ENCODE assay signal across 18 cellular contexts in the genomic region with DNA sequence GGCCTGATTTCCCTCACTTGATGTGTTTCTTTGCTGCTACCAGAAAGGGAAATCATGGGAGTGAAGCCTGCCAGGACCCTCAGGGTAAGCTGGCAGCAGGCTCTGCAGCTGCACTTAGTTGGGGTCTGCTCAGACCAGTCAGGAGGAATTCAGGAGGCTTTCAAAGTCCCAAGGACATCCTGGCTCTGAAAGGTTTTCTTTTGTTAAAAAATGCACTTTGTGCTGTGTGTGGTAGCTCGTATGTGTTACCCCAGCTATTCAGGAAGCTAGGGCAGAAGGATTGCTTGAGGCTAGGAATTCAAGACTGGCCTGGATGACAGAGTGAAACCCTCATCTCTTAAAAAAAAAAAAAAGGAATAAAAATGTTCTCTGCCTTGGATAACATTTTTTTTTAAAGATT.
DNase-seq lines count a peak whose midpoint lies in the region; ATAC-seq and TF ChIP-seq lines count a peak whose summit lies in the region.
"Had no signal": no experiment of that assay in that cellular context is flagged by ENCODE, and none has a peak within 500 bp of the region (broad histone marks: within the 10 kb centered on the region; RNA-seq: fewer than 3 reads in every experiment).

No MANE protein-coding gene starts in this region.

- intact Hi-C loops in psoas muscle (cut with DNase I), result no loop called here

- peak overlapping the region; percentile 33; the same call in 1 of the 2 replicates for H2AFZ ChIP-seq in GM23338
- H2AFZ ChIP-seq in hepatocyte, result no peak overlapping the region
- H2AFZ ChIP-seq: GM23248 had no signal

- WGBS in hepatocyte (ENCODE audit: low lambda C conversion rate, missing lambda C conversion rate), result 47% methylated on average over 1 of the region's 1 CpG
- 57% methylated on average over 1 of the region's 1 CpG; no CpG with 5 or more reads in 1 of the 2 experiments for WGBS in mesodermal cell (ENCODE audit: insufficient coverage in 2 of 2), 2 experiments
- WGBS in psoas muscle, 3 donors, result 64 to 72% (median 69%) methylated on average over 1 of the region's 1 CpG

- H3K27ac ChIP-seq in GM23338 (ENCODE audit: low read depth), result no peak overlapping the region
- peak overlapping the region; percentile 47 for H3K27ac ChIP-seq in hepatocyte
- H3K27ac ChIP-seq in mesodermal cell (ENCODE audit: low read depth, low read length, severe bottlenecking), result peak overlapping the region; percentile 31
- no peak overlapping the region for H3K27ac ChIP-seq in psoas muscle
- H3K27ac ChIP-seq: C4-2B, GM23248 had no signal

- no peaks in the 10 kb centered on the region for H3K36me3 Mint-ChIP-seq in GM23338 (ENCODE audit: low read depth)
- H3K36me3 Mint-ChIP-seq: IgD-negative memory B cell had no signal

- H3K27ac Mint-ChIP-seq in GM23338, result no peak overlapping the region
- H3K27ac Mint-ChIP-seq: CD4-positive, alpha-beta T cell; HFFc6; IgD-negative memory B cell had no signal

- H3K79me2 ChIP-seq in GM23338 (replicated peaks; ENCODE audit: insufficient read depth) (no peaks in the 10 kb centered on the region), hepatocyte (no peaks in the 10 kb centered on the region)

- H3K4me1 Mint-ChIP-seq in GM23338, result peaks cover 12% of the 10 kb centered on the region; the same call in 2 of the 3 replicates
- H3K4me1 Mint-ChIP-seq: IgD-negative memory B cell had no signal

- H3K36me3 ChIP-seq in GM23338 (ENCODE audit: insufficient read depth) (no peaks in the 10 kb centered on the region), NT2/D1 (ENCODE audit: insufficient read depth, insufficient read length, low read length) (no peaks in the 10 kb centered on the region), hepatocyte (replicated peaks; ENCODE audit: insufficient read depth, low read depth) (no peaks in the 10 kb centered on the region), mesodermal cell (ENCODE audit: control insufficient read depth, insufficient read depth, low read length) (no peaks in the 10 kb centered on the region), psoas muscle (ENCODE audit: insufficient read depth in 1 of 2, low read depth in 1 of 2) (no peaks in the 10 kb centered on the region)

- H4K20me1 ChIP-seq in GM23338 (replicated peaks; ENCODE audit: insufficient read depth), result no peaks in the 10 kb centered on the region
- H4K20me1 ChIP-seq in hepatocyte (ENCODE audit: insufficient read depth, poor library complexity, severe bottlenecking), result no peaks in the 10 kb centered on the region

- no peak overlapping the region for H3K4me2 ChIP-seq in GM23338
- H3K4me2 ChIP-seq in hepatocyte, result no peak overlapping the region

- ATAC-seq in GM23338 (peak; percentile 47), psoas muscle (no peak)
- ATAC-seq: HCT116, HepG2 had no signal

- no peaks in the 10 kb centered on the region for H3K27me3 Mint-ChIP-seq in GM23338 (ENCODE audit: insufficient read depth, low read depth, poor library complexity)

- H3K27me3 ChIP-seq in GM23338 (ENCODE audit: insufficient read depth) (no peaks in the 10 kb centered on the region), NT2/D1 (ENCODE audit: insufficient read depth, insufficient read length) (no peaks in the 10 kb centered on the region), hepatocyte (no peaks in the 10 kb centered on the region), psoas muscle (ENCODE audit: insufficient read depth in 3 of 3, low read length in 2 of 3) (no peaks in the 10 kb centered on the region)

- TF ChIP-seq CTCF in GM23338 (conservative IDR thresholded peaks at IDR 0.05; ENCODE audit: low read depth in 2 of 2), result no peak
- TF ChIP-seq CTCF in hepatocyte (IDR thresholded peaks at IDR 0.05; ENCODE audit: poor library complexity), result no peak
- TF ChIP-seq CTCF in psoas muscle (IDR thresholded peaks at IDR 0.05), result no peak

- no peaks in the 10 kb centered on the region for H3F3A ChIP-seq in GM23338 (replicated peaks; ENCODE audit: low read depth)

- H3K4me1 ChIP-seq in GM23338 (ENCODE audit: insufficient read depth) (no peaks in the 10 kb centered on the region), NT2/D1 (ENCODE audit: insufficient read depth, insufficient read length) (peaks cover 6% of the 10 kb centered on the region), hepatocyte (ENCODE audit: insufficient read depth) (peaks cover 14% of the 10 kb centered on the region), mesodermal cell (ENCODE audit: control insufficient read depth, insufficient read depth, low read length, poor library complexity, severe bottlenecking) (peaks cover 2% of the 10 kb centered on the region), psoas muscle (no peaks in the 10 kb centered on the region)
- H3K4me1 ChIP-seq: Caco-2 had no signal

- no peak overlapping the region for H3K4me3 ChIP-seq in GM23338
- H3K4me3 ChIP-seq in NT2/D1 (ENCODE audit: insufficient read length, low read depth), result no peak overlapping the region
- H3K4me3 ChIP-seq in hepatocyte, result no peak overlapping the region
- H3K4me3 ChIP-seq in mesodermal cell (ENCODE audit: extremely low read depth, insufficient read depth, low read length, poor library complexity, severe bottlenecking), result no peak overlapping the region
- no peak overlapping the region for H3K4me3 ChIP-seq in psoas muscle
- H3K4me3 ChIP-seq: GM23248 had no signal

- H3K9me3 ChIP-seq in NT2/D1 (ENCODE audit: insufficient read depth, low read length) (no peaks in the 10 kb centered on the region), hepatocyte (ENCODE audit: low read depth) (no peaks in the 10 kb centered on the region), mesodermal cell (ENCODE audit: control insufficient read depth, low read length) (no peaks in the 10 kb centered on the region), psoas muscle (no peaks in the 10 kb centered on the region)
- H3K9me3 ChIP-seq: Caco-2 had no signal

- H3K4me3 Mint-ChIP-seq in GM23338, result no peak overlapping the region
- H3K4me3 Mint-ChIP-seq: CD4-positive, alpha-beta T cell; HFFc6; IgD-negative memory B cell had no signal

- H3K9me2 ChIP-seq in GM23338 (ENCODE audit: insufficient read depth) (peaks cover 2% of the 10 kb centered on the region; the same call in 1 of the 2 replicates), hepatocyte (replicated peaks; ENCODE audit: insufficient read depth) (no peaks in the 10 kb centered on the region)

- no peak overlapping the region for H3K9ac ChIP-seq in NT2/D1 (ENCODE audit: insufficient read length, low read depth)
- H3K9ac ChIP-seq: GM23248 had no signal

- DNase-seq in GM23338 (ENCODE audit: low spot score) (peak; percentile 8), NT2/D1 (ENCODE audit: low read depth, low spot score) (peak; percentile 48), hepatocyte (ENCODE audit: low spot score) (peak; percentile 8), putamen (ENCODE audit: low spot score) (no peak), NCI-H146 (lab: John Stamatoyannopoulos, UW) (no peak), psoas muscle (no peak)
- DNase-seq in effector CD8-positive, alpha-beta T cell (lab: John Stamatoyannopoulos, UW), result no peak
- DNase-seq: ACHN; Caco-2; CD4-positive, alpha-beta T cell; GDM1; GM23248; HFFc6 had no signal

- H3K9me3 Mint-ChIP-seq in GM23338, result no peaks in the 10 kb centered on the region
- H3K9me3 Mint-ChIP-seq: CD4-positive, alpha-beta T cell; IgD-negative memory B cell had no signal

TF ChIP-seq in GM23338, 12 proteins besides CTCF, POLR2A, EP300 and RAD21 (continues in another document):
- TF ChIP-seq STAT1 (IDR thresholded peaks at IDR 0.05; ENCODE audit: unreplicated experiment) (no peak), ZNF114 (CRISPR knock-in tag; IDR thresholded peaks at IDR 0.05) (no peak), ZNF331 (CRISPR knock-in tag; IDR thresholded peaks at IDR 0.05; ENCODE audit: low read depth) (no peak), CREB1 (CRISPR knock-in tag; IDR thresholded peaks at IDR 0.05; ENCODE audit: low read depth) (no peak), POLR2AphosphoS5 (IDR thresholded peaks at IDR 0.05; ENCODE audit: low read depth) (no peak), EZH2 (IDR thresholded peaks at IDR 0.05; ENCODE audit: low read depth, unreplicated experiment) (no peak), EZH2phosphoT487 (IDR thresholded peaks at IDR 0.05; ENCODE audit: unreplicated experiment) (no peak), JUNB (IDR thresholded peaks at IDR 0.05; ENCODE audit: unreplicated experiment) (no peak)

Comparison
In these comparisons a context has a peak if more than half of its experiments do, and no peak if none do; other contexts are left out.
1. DNase-seq: peak in GM23338 (single experiment), NT2/D1 (single experiment) and hepatocyte (single experiment); none in putamen (single experiment), effector CD8-positive, alpha-beta T cell (single experiment), NCI-H146 (single experiment) and psoas muscle (0 of 2).
2. H3K27ac ChIP-seq: peak in hepatocyte (single experiment) and mesodermal cell (single experiment); none in GM23338 (single experiment) and psoas muscle (single experiment).